In genomic region chr18:78934551-78935225, GRCh38 we compare ENCODE assay signal across 32 cellular contexts. TPM values are rescaled to one million over a fixed set of nuclear protein-coding genes. Genes with fewer than 3 reads are reported as not detected.
"Had no signal": no experiment of that assay in that cellular context is flagged by ENCODE, and none has a peak within 500 bp of the region (broad histone marks: within the 10 kb centered on the region; RNA-seq: fewer than 3 reads in every experiment).

No MANE protein-coding gene starts in this region.

- H3K9me3 ChIP-seq: colonic mucosa, esophagus muscularis mucosa, gastroesophageal sphincter, heart right ventricle, left ventricle myocardium inferior, mucosa of descending colon, ovary, right atrium auricular region, sigmoid colon, stomach, thyroid gland, vagina had no signal

- H3K27me3 ChIP-seq: colonic mucosa, foreskin keratinocyte, ovary, right atrium auricular region, sigmoid colon, thyroid gland, vagina had no signal

- H3K27ac ChIP-seq: colonic mucosa, esophagus muscularis mucosa, foreskin keratinocyte, gastroesophageal sphincter, heart right ventricle, left ventricle myocardium inferior, ovary, right atrium auricular region, sigmoid colon, stomach, thyroid gland, vagina had no signal

- H3K4me1 ChIP-seq: colonic mucosa, esophagus muscularis mucosa, foreskin keratinocyte, gastroesophageal sphincter, heart right ventricle, left ventricle myocardium inferior, right atrium auricular region, sigmoid colon, stomach, thyroid gland, vagina had no signal

- DNase-seq: colonic mucosa; effector memory CD4-positive, alpha-beta T cell; foreskin keratinocyte; heart right ventricle; hippocampal formation; kidney glomerular epithelial cell; left colon; left ventricle myocardium inferior; mucosa of descending colon; naive B cell; nucleus accumbens; ovary; posterior cingulate gyrus; sigmoid colon; stimulated activated CD4-positive, alpha-beta T cell treated with anti-CD3 and anti-CD28 coated beads, Interleukin-2, amount 100 ng/mL, for 24 hours; stimulated activated CD4-positive, alpha-beta T cell treated with anti-CD3 and anti-CD28 coated beads, Interleukin-4, amount 100 ng/mL, for 24 hours; stimulated activated naive CD4-positive, alpha-beta T cell treated with Interleukin-2 at 50 U/mL for 16 hours; stomach; thyroid gland; trophoblast cell had no signal

- ATAC-seq: foreskin keratinocyte; gastroesophageal sphincter; heart right ventricle; left colon; mucosa of descending colon; stimulated activated effector memory CD8-positive, alpha-beta T cell treated with anti-CD3 and anti-CD28 coated beads, Interleukin-12 subunit alpha, Interleukin-12 subunit beta, amount 100 ng/mL, for 72 hours had no signal

- H3K4me3 ChIP-seq: colonic mucosa, esophagus muscularis mucosa, gastroesophageal sphincter, heart right ventricle, left ventricle myocardium inferior, lung, mucosa of descending colon, ovary, right atrium auricular region, sigmoid colon, stomach, thyroid gland, vagina had no signal

- H3K36me3 ChIP-seq: colonic mucosa, esophagus muscularis mucosa, gastroesophageal sphincter, heart right ventricle, left ventricle myocardium inferior, ovary, right atrium auricular region, sigmoid colon, stomach, thyroid gland, vagina had no signal

- FAIRE-seq: endothelial cell of umbilical vein, islet of Langerhans had no signal

RNA-seq across cellular contexts. Expression of gene SALL3, which starts 44.9 kb away (rescaled TPM):
- total RNA-seq: endothelial cell of umbilical vein; esophagus muscularis mucosa; fibroblast of lung; foreskin keratinocyte; gastroesophageal sphincter; left colon; mucosa of descending colon; natural killer cell treated with Interleukin-12 subunit alpha and Interleukin-12 subunit beta and Interleukin-15 and Interleukin-18, amount 100 ng/mL, for 72 hours; sigmoid colon; skeletal muscle tissue; stomach; subcutaneous adipose tissue had no signal
- polyA plus RNA-seq: endothelial cell of umbilical vein, fibroblast of lung, foreskin keratinocyte, lung, sigmoid colon, stomach had no signal
